7 cellular contexts compared by ENCODE assay signal in the genomic region with DNA sequence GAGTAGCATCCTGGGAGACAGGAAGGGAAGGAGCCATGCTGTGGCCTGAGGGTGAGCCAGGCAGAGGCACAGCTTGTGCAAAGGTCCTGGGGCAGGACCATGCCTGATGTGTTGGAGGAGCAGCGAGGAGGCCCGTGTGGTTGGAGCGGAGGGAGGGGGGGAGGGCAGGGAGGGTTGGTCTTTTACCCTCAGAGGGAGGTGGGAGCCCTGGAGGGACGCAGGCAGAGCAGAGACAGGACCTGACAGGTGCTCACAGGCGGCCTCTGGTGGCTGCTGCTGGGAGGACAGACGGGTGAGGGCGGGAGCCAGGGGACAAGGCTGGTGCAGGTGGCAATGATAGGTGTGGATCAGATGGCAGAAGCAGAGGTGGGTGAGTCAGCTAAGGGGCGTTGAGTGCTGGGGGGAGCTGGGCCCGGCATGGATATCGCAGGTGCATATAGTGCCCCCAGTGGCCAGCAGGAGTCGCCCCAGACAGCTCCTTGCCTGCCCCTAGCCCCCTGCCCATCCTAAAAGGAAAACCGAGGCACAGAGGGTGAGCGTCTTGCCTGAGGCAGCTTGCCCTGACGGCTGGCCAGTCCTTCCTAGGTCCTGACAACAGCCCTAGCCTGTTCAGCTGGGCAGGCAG. TPM values are rescaled to one million over a fixed set of nuclear protein-coding genes. Genes with fewer than 3 reads are reported as not detected.
A peak's percentile ranks its signal among the peaks of the same experiment; 100 is the strongest.
DNase-seq lines count a peak whose midpoint lies in the region; ATAC-seq and TF ChIP-seq lines count a peak whose summit lies in the region.

No MANE protein-coding gene starts in this region.

- H3K27me3 ChIP-seq in neutrophil (peaks cover 15% of the 10 kb centered on the region), upper lobe of right lung (no peaks in the 10 kb centered on the region)

- DNase-seq in GM13976 (ENCODE audit: low spot score) (peak; percentile 85), NCI-H2196 (lab: John Stamatoyannopoulos, UW; ENCODE audit: unreplicated experiment) (peak; percentile 77), epithelial cell of proximal tubule (ENCODE audit: low read depth) (no peak), upper lobe of right lung (peak; percentile 79)
- DNase-seq in activated CD8-positive, alpha-beta memory T cell treated with anti-CD3 and anti-CD28 coated beads for 48 hours (ENCODE audit: low read depth in 2 of 3, low spot score in 2 of 3), result peak; percentile 32 to 74 (median 70)

- H3K4me3 ChIP-seq in epithelial cell of proximal tubule (ENCODE audit: low read depth, low read length) (no peak overlapping the region), neutrophil (ENCODE audit: low read depth in 1 of 2, low read length in 1 of 2) (no peak overlapping the region), upper lobe of right lung (no peak overlapping the region)

- in situ Hi-C loops in GM13976 (cut with MboI; ENCODE audit: low sequenced_read_pairs, unreplicated experiment), result no loop called here

- H3K27ac ChIP-seq in neutrophil, result no peak overlapping the region
- no peak overlapping the region for H3K27ac ChIP-seq in upper lobe of right lung

- H3K9me3 ChIP-seq in neutrophil, result no peaks in the 10 kb centered on the region
- no peaks in the 10 kb centered on the region for H3K9me3 ChIP-seq in upper lobe of right lung

- ATAC-seq in upper lobe of right lung (peak; percentile 93), HG02970 (IDR thresholded peaks at IDR 0.05; ENCODE audit: low FRiP score, unreplicated experiment) (no peak)

- H3K36me3 ChIP-seq in neutrophil (no peaks in the 10 kb centered on the region), upper lobe of right lung (peaks cover 12% of the 10 kb centered on the region)

- H3K4me1 ChIP-seq in neutrophil (ENCODE audit: control insufficient read depth in 1 of 2, insufficient read depth in 1 of 2, low read depth in 1 of 2, low read length in 1 of 2), result peaks cover 4 to 13% of the 10 kb centered on the region in 2 experiments
- H3K4me1 ChIP-seq in upper lobe of right lung, result peaks cover 4% of the 10 kb centered on the region

- TF ChIP-seq CTCF in GM13976 (IDR thresholded peaks at IDR 0.05; ENCODE audit: borderline replicate concordance, control extremely low read depth, extremely low read depth, insufficient read depth, missing control alignments) (peak; percentile 48), epithelial cell of proximal tubule (conservative IDR thresholded peaks at IDR 0.05; ENCODE audit: low read depth, low read length) (peak; percentile 78), neutrophil (IDR thresholded peaks at IDR 0.05) (peak; percentile 88), upper lobe of right lung (IDR thresholded peaks at IDR 0.05) (peak; percentile 68)

- intact Hi-C loops in upper lobe of right lung (cut with DNase I), result loop anchor here (5.0 kb wide), 1 partner anchor 36 kb away; no protein-coding TSS in a partner anchor

RNA-seq across cellular contexts. Expression of a gene that starts 9.8 kb away (rescaled TPM):
- total RNA-seq in epithelial cell of proximal tubule (1.2 TPM in 2 replicates), upper lobe of right lung (18.6 TPM)

RNA-seq across cellular contexts. Expression of a gene that starts 31.9 kb away (rescaled TPM):
- total RNA-seq in epithelial cell of proximal tubule, result 40.5 and 75.6 TPM in 2 replicates
- total RNA-seq in upper lobe of right lung, result 66.3 TPM

RNA-seq across cellular contexts. Expression of a gene that starts 52.6 kb away (rescaled TPM):
- total RNA-seq in epithelial cell of proximal tubule, result not detected in 2 replicates
- 22.3 TPM for total RNA-seq in upper lobe of right lung

RNA-seq across cellular contexts. Expression of a gene that starts 59.7 kb away (rescaled TPM):
- total RNA-seq in epithelial cell of proximal tubule (59.7 and 116 TPM in 2 replicates), upper lobe of right lung (71.4 TPM)

Comparison
In these comparisons a context has a peak if more than half of its experiments do, and no peak if none do; other contexts are left out.
1. RNA of a gene that starts 52.6 kb away (total RNA-seq): 22.3 TPM in upper lobe of right lung (single experiment); not detected in epithelial cell of proximal tubule; every median in the first group is over 10 times any median in the second.
2. Peak in every context shown above with its lines, with median percentiles within 50 percentile points of each other: CTCF ChIP-seq.